ENCODE assay signal across 8 cellular contexts in the genomic region with DNA sequence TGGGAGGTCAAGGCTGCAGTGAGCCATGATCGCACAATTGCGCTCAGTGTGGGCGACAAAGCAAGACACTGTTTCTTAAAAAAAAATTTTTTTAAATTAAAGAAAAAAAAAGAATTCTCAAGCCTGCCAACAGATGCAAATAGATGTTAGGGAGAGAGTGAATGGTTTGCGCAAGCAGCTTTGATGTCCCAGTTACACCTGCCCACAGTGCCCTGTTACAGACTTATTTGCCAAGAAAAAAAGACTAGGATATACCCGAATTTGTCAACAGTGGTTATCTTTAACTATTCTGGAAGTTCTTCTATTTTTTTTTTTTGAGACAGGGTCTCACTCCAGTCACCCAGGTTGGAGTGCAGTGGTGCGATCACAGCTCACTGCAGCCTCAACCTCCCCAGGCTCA.
"Had no signal": no experiment of that assay in that cellular context is flagged by ENCODE, and none has a peak within 500 bp of the region (broad histone marks: within the 10 kb centered on the region; RNA-seq: fewer than 3 reads in every experiment).

No MANE protein-coding gene starts in this region.

- H3K27ac Mint-ChIP-seq: HFFc6, IgD-negative memory B cell had no signal

- H3K4me3 ChIP-seq: GM23248, HAP-1 had no signal

- H3K4me3 Mint-ChIP-seq: HFFc6 had no signal

- H3K36me3 ChIP-seq: HAP-1 had no signal

- H3K4me1 ChIP-seq: HAP-1 had no signal

- H3K27me3 Mint-ChIP-seq: IgD-negative memory B cell had no signal

- H3K36me3 Mint-ChIP-seq: IgD-negative memory B cell had no signal

- H3K9me3 Mint-ChIP-seq: HFFc6, IgD-negative memory B cell had no signal

- H3K9ac ChIP-seq: GM23248 had no signal

- H3K9me3 ChIP-seq: HAP-1 had no signal

- H3K27ac ChIP-seq: GM23248 had no signal

- ATAC-seq: HCT116 had no signal

- DNase-seq: GOT3, H7, HFFc6, KG1 had no signal
